Comparison of ENCODE assay signal across 26 cellular contexts in the genomic region with DNA sequence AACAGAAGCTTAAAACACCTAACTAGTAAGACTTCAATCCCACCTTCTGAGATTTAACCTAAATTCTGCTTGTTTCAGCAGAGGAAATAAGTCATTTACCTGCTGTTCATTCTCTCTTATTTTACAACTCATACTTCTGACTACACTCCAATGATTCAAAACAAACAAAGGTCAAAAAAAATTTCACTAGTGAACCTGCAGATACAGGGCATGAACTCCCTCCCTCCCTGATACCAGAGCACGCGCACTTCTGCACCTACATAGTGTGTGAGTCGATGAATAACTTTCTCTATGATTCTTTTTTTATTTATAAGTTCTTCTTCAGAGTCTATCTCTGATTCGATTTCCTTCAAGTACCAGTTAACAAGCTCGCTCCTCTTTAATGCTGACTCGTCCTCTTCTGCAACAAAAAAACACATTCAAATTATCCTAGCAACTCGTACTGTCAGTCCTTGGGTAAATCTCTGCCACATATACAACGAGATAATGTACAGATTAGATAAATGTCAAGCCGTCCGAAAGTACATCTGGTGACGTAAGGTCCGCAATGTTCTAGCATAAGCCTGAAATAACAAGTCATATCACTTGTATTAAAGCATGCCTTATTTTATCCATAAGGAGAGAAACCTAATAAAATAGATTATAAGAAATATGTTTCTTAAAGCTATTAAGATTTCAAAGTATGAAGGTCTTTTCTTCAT. TPM values are rescaled to one million over a fixed set of nuclear protein-coding genes. Genes with fewer than 3 reads are reported as not detected.
DNase-seq lines count a peak whose midpoint lies in the region; ATAC-seq and TF ChIP-seq lines count a peak whose summit lies in the region.
"Had no signal": no experiment of that assay in that cellular context is flagged by ENCODE, and none has a peak within 500 bp of the region (broad histone marks: within the 10 kb centered on the region; RNA-seq: fewer than 3 reads in every experiment).

No MANE protein-coding gene starts in this region.

- H3K4me1 Mint-ChIP-seq in activated T-cell treated with anti-CD3 and anti-CD28 coated beads, Interleukin-2, amount 50 U/mL, for 24 hours (ENCODE audit: low read depth) = peaks cover 20% of the 10 kb centered on the region
- peaks cover 6% of the 10 kb centered on the region for H3K4me1 Mint-ChIP-seq in activated T-cell treated with anti-CD3 and anti-CD28 coated beads, Interleukin-2, amount 50 U/mL, for 4 hours (ENCODE audit: low read depth)
- peaks cover 23% of the 10 kb centered on the region for H3K4me1 Mint-ChIP-seq in osteocyte (ENCODE audit: unreplicated experiment)
- H3K4me1 Mint-ChIP-seq: H9 had no signal

- H3K27me3 Mint-ChIP-seq in activated T-cell treated with anti-CD3 and anti-CD28 coated beads, Interleukin-2, amount 50 U/mL, for 24 hours = no peaks in the 10 kb centered on the region
- no peaks in the 10 kb centered on the region for H3K27me3 Mint-ChIP-seq in activated T-cell treated with anti-CD3 and anti-CD28 coated beads, Interleukin-2, amount 50 U/mL, for 4 hours (ENCODE audit: low read depth)
- H3K27me3 Mint-ChIP-seq in osteocyte (ENCODE audit: unreplicated experiment) = no peaks in the 10 kb centered on the region
- H3K27me3 Mint-ChIP-seq: CD4-positive, alpha-beta memory T cell; IgD-negative memory B cell had no signal

- peaks cover 5% of the 10 kb centered on the region for H3K4me1 ChIP-seq in IMR-90 (ENCODE audit: control insufficient read depth, insufficient read depth, low read length)
- peaks cover 9% of the 10 kb centered on the region for H3K4me1 ChIP-seq in endocrine pancreas (ENCODE audit: control insufficient read depth, insufficient read depth, low read length)

- no peak for TF ChIP-seq RAD21 in IMR-90 (IDR thresholded peaks at IDR 0.05; ENCODE audit: low read length)

- no peak overlapping the region for H3K4me3 Mint-ChIP-seq in activated T-cell treated with anti-CD3 and anti-CD28 coated beads, Interleukin-2, amount 50 U/mL, for 24 hours
- no peak overlapping the region for H3K4me3 Mint-ChIP-seq in activated T-cell treated with anti-CD3 and anti-CD28 coated beads, Interleukin-2, amount 50 U/mL, for 4 hours
- no peak overlapping the region for H3K4me3 Mint-ChIP-seq in osteocyte (ENCODE audit: unreplicated experiment)
- H3K4me3 Mint-ChIP-seq: CD4-positive, alpha-beta memory T cell; H9; IgD-negative memory B cell had no signal

- no peak for TF ChIP-seq POLR2A in IMR-90 (IDR thresholded peaks at IDR 0.05; ENCODE audit: low read depth, low read length)

- H3K36me3 ChIP-seq in IMR-90 (ENCODE audit: control insufficient read depth, insufficient read depth, low read length) (peaks cover 10% of the 10 kb centered on the region), endocrine pancreas (ENCODE audit: control insufficient read depth, insufficient read depth, low read length) (no peaks in the 10 kb centered on the region)

- no peak overlapping the region for H2BK15ac ChIP-seq in IMR-90 (ENCODE audit: low read depth, low read length)

- no peak overlapping the region for H2BK20ac ChIP-seq in IMR-90 (ENCODE audit: low read depth, low read length)

- H3K79me1 ChIP-seq in IMR-90 (ENCODE audit: low read depth in 1 of 2, low read length in 2 of 2) = no peaks in the 10 kb centered on the region

- H4K91ac ChIP-seq in IMR-90 (ENCODE audit: insufficient read depth, low read depth, low read length) = no peak overlapping the region

- H3K14ac ChIP-seq in IMR-90 (replicated peaks; ENCODE audit: low read depth, low read length) = no peak overlapping the region

- H3K27ac Mint-ChIP-seq in activated T-cell treated with anti-CD3 and anti-CD28 coated beads, Interleukin-2, amount 50 U/mL, for 24 hours = peak overlapping the region; percentile 6
- H3K27ac Mint-ChIP-seq in osteocyte (ENCODE audit: unreplicated experiment) = no peak overlapping the region

- H3K9ac ChIP-seq in IMR-90 (ENCODE audit: low read depth, low read length) (no peak overlapping the region), endocrine pancreas (ENCODE audit: control insufficient read depth, insufficient read depth, low read length) (no peak overlapping the region)

- no peak for TF ChIP-seq CTCF in IMR-90 (conservative IDR thresholded peaks at IDR 0.05; ENCODE audit: low read depth, low read length)
- TF ChIP-seq CTCF in osteocyte (IDR thresholded peaks at IDR 0.05) = no peak

- no peak overlapping the region for H3K18ac ChIP-seq in IMR-90 (ENCODE audit: low read depth, low read length)

- H2AK5ac ChIP-seq in IMR-90 (ENCODE audit: low read depth, low read length) = no peak overlapping the region

- H4K5ac ChIP-seq in IMR-90 (ENCODE audit: low read depth, low read length) = no peak overlapping the region

- CTCF ChIA-PET in IMR-90 (lab: Yijun Ruan, JAX) = no interaction called here

- POLR2A ChIA-PET in IMR-90 (lab: Charles Lee; ENCODE audit: unreplicated experiment) = no interaction called here

- H2AK9ac ChIP-seq in IMR-90 (replicated peaks; ENCODE audit: low read depth, low read length, poor library complexity) = no peak overlapping the region

- H3K36me3 Mint-ChIP-seq in activated T-cell treated with anti-CD3 and anti-CD28 coated beads, Interleukin-2, amount 50 U/mL, for 24 hours (ENCODE audit: low read depth) = peaks cover 95% of the 10 kb centered on the region
- peaks cover 43% of the 10 kb centered on the region for H3K36me3 Mint-ChIP-seq in activated T-cell treated with anti-CD3 and anti-CD28 coated beads, Interleukin-2, amount 50 U/mL, for 4 hours (ENCODE audit: insufficient read depth)
- H3K36me3 Mint-ChIP-seq in osteocyte (ENCODE audit: unreplicated experiment) = peaks cover 33% of the 10 kb centered on the region

- no peaks in the 10 kb centered on the region for H3K9me3 ChIP-seq in IMR-90 (ENCODE audit: control insufficient read depth, insufficient read depth, low read length)
- no peaks in the 10 kb centered on the region for H3K9me3 ChIP-seq in endocrine pancreas (ENCODE audit: control insufficient read depth, low read length)

- dilution Hi-C loops in IMR-90 (cut with HindIII; ENCODE audit: low sequenced_read_pairs, unreplicated experiment) = no loop called here

- no peak overlapping the region for H4K8ac ChIP-seq in IMR-90 (ENCODE audit: low read depth in 2 of 2, low read length in 2 of 2)

- BruUV-seq in IMR-90 (replicated peaks; lab: Mats Ljungman, UMichigan) = no TSS peak

- in situ Hi-C loops in IMR-90 (cut with MboI; ENCODE audit: low sequenced_read_pairs) = no loop called here

- no peak overlapping the region for H3K4me2 ChIP-seq in IMR-90 (ENCODE audit: low read depth, low read length)

- H3K27me3 ChIP-seq in IMR-90 (ENCODE audit: control insufficient read depth, insufficient read depth, low read length) = no peaks in the 10 kb centered on the region
- H3K27me3 ChIP-seq in endocrine pancreas (ENCODE audit: control insufficient read depth, insufficient read depth, low read length) = no peaks in the 10 kb centered on the region

- no peak overlapping the region for H2AFZ ChIP-seq in IMR-90 (replicated peaks; ENCODE audit: low read length, poor library complexity)

- no peak overlapping the region for H3K4ac ChIP-seq in IMR-90 (ENCODE audit: low read depth, low read length)

- no peak overlapping the region for H3K4me3 ChIP-seq in IMR-90 (ENCODE audit: insufficient read depth, low read depth, low read length)
- peak overlapping the region; percentile 34 for H3K4me3 ChIP-seq in endocrine pancreas (ENCODE audit: control insufficient read depth, insufficient read depth, low read length)
- H3K4me3 ChIP-seq: GM12878 had no signal

- H2BK5ac ChIP-seq in IMR-90 (ENCODE audit: low read depth, low read length, poor library complexity, severe bottlenecking) = no peak overlapping the region

- H3K9me1 ChIP-seq in IMR-90 (ENCODE audit: insufficient read depth, low read length) = no peaks in the 10 kb centered on the region

- H4K20me1 ChIP-seq in IMR-90 (ENCODE audit: insufficient read depth, low read length) = no peaks in the 10 kb centered on the region

- DNase-seq in activated T-cell treated with anti-CD3 and anti-CD28 coated beads, Interleukin-2, amount 50 U/mL, for 24 hours = no peak
- no peak for DNase-seq in activated T-cell treated with anti-CD3 and anti-CD28 coated beads, Interleukin-2, amount 50 U/mL, for 4 hours
- DNase-seq in IMR-90 = no peak
- peak; percentile 7 for DNase-seq in osteocyte (ENCODE audit: extremely low spot score, unreplicated experiment)
- DNase-seq in Right ventricle myocardium superior = no peak
- DNase-seq in NCI-H748 (lab: John Stamatoyannopoulos, UW; ENCODE audit: unreplicated experiment) = no peak
- DNase-seq: CD4-positive, alpha-beta memory T cell; DMS53; EL; H9; MM.1S; NCI-H1092 treated with DMSO at 0.1 percent for 48 hours; NCI-H146; NCI-H2081; NCI-H2171 treated with DMSO at 0.1 percent for 48 hours; NCI-H446 treated with DMSO at 0.1 percent for 48 hours; NCI-H69; SHP77 had no signal

- no peak overlapping the region for H3K27ac ChIP-seq in IMR-90 (ENCODE audit: insufficient read depth, low read length)
- H3K27ac ChIP-seq: HL-60 had no signal

- no peak overlapping the region for H3K23ac ChIP-seq in IMR-90 (ENCODE audit: low read depth, low read length)

- ATAC-seq in activated T-cell treated with anti-CD3 and anti-CD28 coated beads, Interleukin-2, amount 50 U/mL, for 4 hours = no peak
- ATAC-seq in IMR-90 (ENCODE audit: low read depth) (no peak), Right ventricle myocardium superior (ENCODE audit: poor library complexity) (no peak), HG03025 (IDR thresholded peaks at IDR 0.05; ENCODE audit: low FRiP score, unreplicated experiment) (no peak)
- ATAC-seq: GM12878 had no signal

- intact Hi-C loops in IMR-90 (cut with micrococcal nuclease) = no loop called here
- intact Hi-C loops in Right ventricle myocardium superior (cut with DNase I) = no loop called here

- 95% methylated on average over 4 of the region's 12 CpGs; no CpG with 5 or more reads in 1 of the 2 experiments for WGBS in IMR-90 (ENCODE audit: extremely low coverage in 2 of 2, insufficient read length in 1 of 2), 2 experiments

- no peaks in the 10 kb centered on the region for H3K9me3 Mint-ChIP-seq in activated T-cell treated with anti-CD3 and anti-CD28 coated beads, Interleukin-2, amount 50 U/mL, for 24 hours
- no peaks in the 10 kb centered on the region for H3K9me3 Mint-ChIP-seq in activated T-cell treated with anti-CD3 and anti-CD28 coated beads, Interleukin-2, amount 50 U/mL, for 4 hours
- no peaks in the 10 kb centered on the region for H3K9me3 Mint-ChIP-seq in osteocyte (ENCODE audit: unreplicated experiment)
- H3K9me3 Mint-ChIP-seq: CD4-positive, alpha-beta memory T cell; H9; IgD-negative memory B cell had no signal

- H3K56ac ChIP-seq in IMR-90 (ENCODE audit: extremely low read depth, insufficient read depth, low read length) = no peak overlapping the region

- no peak overlapping the region for H2BK120ac ChIP-seq in IMR-90 (ENCODE audit: low read depth, low read length)

RNA-seq across cellular contexts. Expression of gene LCT, which starts 7.5 kb away (rescaled TPM):
- under 1 TPM; 0.05 to 0.21 (median 0.10) TPM for total RNA-seq in activated T-cell treated with anti-CD3 and anti-CD28 coated beads, Interleukin-2, amount 50 U/mL, for 4 hours
- total RNA-seq in IMR-90 (2012; rRNA removed) = under 0.01 TPM in 1 of 2 replicates, not detected in the other
- not detected in 2 replicates for polyA plus RNA-seq in IMR-90 (2012; rRNA removed)
- polyA plus RNA-seq in IMR-90 (2012; cell fraction: cytosol; rRNA removed) = not detected in 2 replicates
- polyA plus RNA-seq in IMR-90 (2012; cell fraction: nucleus; rRNA removed; ENCODE audit: low replicate concordance) = 0.01 TPM in 2 replicates
- total RNA-seq in osteocyte = not detected in 2 replicates
- total RNA-seq in Right ventricle myocardium superior = not detected
- total RNA-seq: A172, HT1080 had no signal
- polyA plus RNA-seq: BJ; CD4-positive, alpha-beta memory T cell; IgD-negative memory B cell had no signal

RNA-seq across cellular contexts. Expression of gene MCM6, which starts 31.8 kb away (rescaled TPM):
- total RNA-seq in activated T-cell treated with anti-CD3 and anti-CD28 coated beads, Interleukin-2, amount 50 U/mL, for 4 hours = 100 to 1,000 TPM; 157 to 197 (median 185) TPM
- total RNA-seq in IMR-90 (2012; rRNA removed) (29.6 and 36.7 TPM in 2 replicates), osteocyte (26.2 and 28.3 TPM in 2 replicates), Right ventricle myocardium superior (4.0 TPM)
- polyA plus RNA-seq in IMR-90 (2012; rRNA removed) = 18.6 and 21.4 TPM in 2 replicates
- 4.9 and 9.7 TPM in 2 replicates for polyA plus RNA-seq in IMR-90 (2012; cell fraction: cytosol; rRNA removed)
- polyA plus RNA-seq in IMR-90 (2012; cell fraction: nucleus; rRNA removed; ENCODE audit: low replicate concordance) = 1.7 and 10.6 TPM in 2 replicates
